8 cellular contexts compared by ENCODE assay signal in genomic region chr2:76599732-76600368, GRCh38.
DNase-seq lines count a peak whose midpoint lies in the region; ATAC-seq and TF ChIP-seq lines count a peak whose summit lies in the region.

No MANE protein-coding gene starts in this region.

- CTCF ChIA-PET in activated CD8-positive, alpha-beta T cell treated with anti-CD3 and anti-CD28 coated beads for 36 hours (lab: Charles Lee), result interaction anchor here (1.1 to 1.7 kb wide), 5 partner anchors 13 to 703 kb away, joined by 3 to 4 read pairs (median 4); no protein-coding TSS in a partner anchor

- TF ChIP-seq CTCF in activated CD8-positive, alpha-beta T cell treated with anti-CD3 and anti-CD28 coated beads for 36 hours (IDR thresholded peaks at IDR 0.05), result peak; percentile 55
- peak; percentile 16 to 51 (median 36) for TF ChIP-seq CTCF in sigmoid colon (IDR thresholded peaks at IDR 0.05)

- H3K36me3 Mint-ChIP-seq in activated CD8-positive, alpha-beta T cell treated with anti-CD3 and anti-CD28 coated beads for 36 hours (ENCODE audit: low read depth), result no peaks in the 10 kb centered on the region

- intact Hi-C loops in activated CD8-positive, alpha-beta T cell treated with anti-CD3 and anti-CD28 coated beads for 36 hours (cut with micrococcal nuclease), result no loop called here
- intact Hi-C loops in left ventricle myocardium superior (cut with micrococcal nuclease) (loop anchor here (10.0 kb wide), 1 partner anchor 405 kb away; no protein-coding TSS in a partner anchor), sigmoid colon (cut with DNase I) (loop anchor here (5.0 kb wide), 1 partner anchor 813 kb away; no protein-coding TSS in a partner anchor)

- H3K27me3 ChIP-seq in sigmoid colon, result no peaks in the 10 kb centered on the region

- H3K4me1 Mint-ChIP-seq in activated CD8-positive, alpha-beta T cell treated with anti-CD3 and anti-CD28 coated beads for 36 hours (ENCODE audit: low read depth), result no peaks in the 10 kb centered on the region

- POLR2A ChIA-PET in activated CD8-positive, alpha-beta T cell treated with anti-CD3 and anti-CD28 coated beads for 36 hours (lab: Charles Lee), result no interaction called here

- DNase-seq in DMS153 treated with DMSO at 0.1 percent for 48 hours (lab: John Stamatoyannopoulos, UW; ENCODE audit: unreplicated experiment) (peak; percentile 58), NCI-H2196 treated with DMSO at 0.1 percent for 48 hours (lab: John Stamatoyannopoulos, UW; ENCODE audit: unreplicated experiment) (peak; percentile 10), left ventricle myocardium superior (peak; percentile 36), sigmoid colon (no peak)
- peak; percentile 27 for DNase-seq in activated CD8-positive, alpha-beta T cell treated with anti-CD3 and anti-CD28 coated beads for 36 hours
- DNase-seq in stimulated activated CD4-positive, alpha-beta T cell treated with anti-CD3 and anti-CD28 coated beads, Interleukin-15, amount 100 ng/mL, for 24 hours, result no peak

- no peaks in the 10 kb centered on the region for H3K4me1 ChIP-seq in sigmoid colon

- TF ChIP-seq POLR2A in sigmoid colon (IDR thresholded peaks at IDR 0.05), result no peak

- no peak overlapping the region for H3K4me3 Mint-ChIP-seq in activated CD8-positive, alpha-beta T cell treated with anti-CD3 and anti-CD28 coated beads for 36 hours

- H3K27me3 Mint-ChIP-seq in activated CD8-positive, alpha-beta T cell treated with anti-CD3 and anti-CD28 coated beads for 36 hours, result no peaks in the 10 kb centered on the region

- TF ChIP-seq EP300 in sigmoid colon (IDR thresholded peaks at IDR 0.05), result no peak

- no peak overlapping the region for H3K27ac Mint-ChIP-seq in activated CD8-positive, alpha-beta T cell treated with anti-CD3 and anti-CD28 coated beads for 36 hours

- H3K4me3 ChIP-seq in sigmoid colon, result no peak overlapping the region

- 4 to 16% methylated on average over 4 of the region's 4 CpGs for WGBS in sigmoid colon, 2 donors

- H3K27ac ChIP-seq in sigmoid colon, result no peak overlapping the region

- ATAC-seq in GM19452 (IDR thresholded peaks at IDR 0.05; ENCODE audit: unreplicated experiment), result peak; percentile 98
- ATAC-seq in HG03378 (IDR thresholded peaks at IDR 0.05; ENCODE audit: unreplicated experiment), result peak; percentile 99
- peak; percentile 56 for ATAC-seq in activated CD8-positive, alpha-beta T cell treated with anti-CD3 and anti-CD28 coated beads for 36 hours
- peak; percentile 87 for ATAC-seq in left ventricle myocardium superior

- no peaks in the 10 kb centered on the region for H3K36me3 ChIP-seq in sigmoid colon

- H3K9me3 ChIP-seq in sigmoid colon, result no peaks in the 10 kb centered on the region

- H3K9me3 Mint-ChIP-seq in activated CD8-positive, alpha-beta T cell treated with anti-CD3 and anti-CD28 coated beads for 36 hours, result no peaks in the 10 kb centered on the region

Comparison
In these comparisons a context has a peak if more than half of its experiments do, and no peak if none do; other contexts are left out.
1. DNase-seq: peak in DMS153 treated with DMSO at 0.1 percent for 48 hours (single experiment), NCI-H2196 treated with DMSO at 0.1 percent for 48 hours (single experiment), activated CD8-positive, alpha-beta T cell treated with anti-CD3 and anti-CD28 coated beads for 36 hours (single experiment) and left ventricle myocardium superior (single experiment); none in sigmoid colon (single experiment) and stimulated activated CD4-positive, alpha-beta T cell treated with anti-CD3 and anti-CD28 coated beads, Interleukin-15, amount 100 ng/mL, for 24 hours (single experiment).
2. Peak in every context shown above with its lines, with median percentiles within 50 percentile points of each other: ATAC-seq.